27 cellular contexts compared by ENCODE assay signal in genomic region chr6:31103136-31103535, GRCh38. TPM values are rescaled to one million over a fixed set of nuclear protein-coding genes. Genes with fewer than 3 reads are reported as not detected.
"Had no signal": no experiment of that assay in that cellular context is flagged by ENCODE, and none has a peak within 500 bp of the region (broad histone marks: within the 10 kb centered on the region; RNA-seq: fewer than 3 reads in every experiment).

No MANE protein-coding gene starts in this region.

- H3K27me3 ChIP-seq: MG63 had no signal

- H3K4me3 ChIP-seq: MG63 had no signal

- H3K9me3 ChIP-seq: MG63 had no signal

- DNase-seq: KG1, MM.1S, NCI-H1048, NCI-H1092, NCI-H1092 treated with DMSO at 0.1 percent for 48 hours, NCI-H1105, NCI-H1105 treated with DMSO at 0.1 percent for 48 hours, NCI-H1417 treated with DMSO at 0.1 percent for 48 hours, NCI-H1436, NCI-H1436 treated with DMSO at 0.1 percent for 48 hours, NCI-H146, NCI-H1694, NCI-H1694 treated with DMSO at 0.1 percent for 48 hours, NCI-H187, NCI-H187 treated with DMSO at 0.1 percent for 48 hours, NCI-H1930, NCI-H2081, NCI-H2081 treated with DMSO at 0.1 percent for 48 hours, NCI-H2107, NCI-H2171, NCI-H2227 treated with DMSO at 0.1 percent for 48 hours, NCI-H226 had no signal

- H3K27ac ChIP-seq: KMS-11 had no signal

- H3K36me3 ChIP-seq: MG63 had no signal

RNA-seq across cellular contexts. Expression of gene C6orf15, which starts 9.2 kb away (rescaled TPM):
- total RNA-seq: M059J, MCF 10A had no signal

RNA-seq across cellular contexts. Expression of gene CDSN, which starts 17.1 kb away (rescaled TPM):
- total RNA-seq: LHCN-M2, M059J had no signal

RNA-seq across cellular contexts. Expression of gene PSORS1C2, which starts 35.7 kb away (rescaled TPM):
- total RNA-seq: LHCN-M2, M059J, MCF 10A had no signal
